ENCODE assay signal across 12 cellular contexts in genomic region chr6:99348220-99348822, GRCh38. TPM values are rescaled to one million over a fixed set of nuclear protein-coding genes. Genes with fewer than 3 reads are reported as not detected.
A peak's percentile ranks its signal among the peaks of the same experiment; 100 is the strongest.
DNase-seq lines count a peak whose midpoint lies in the region; ATAC-seq and TF ChIP-seq lines count a peak whose summit lies in the region.
"Had no signal": no experiment of that assay in that cellular context is flagged by ENCODE, and none has a peak within 500 bp of the region (broad histone marks: within the 10 kb centered on the region; RNA-seq: fewer than 3 reads in every experiment).

No MANE protein-coding gene starts in this region.

- H3K27ac Mint-ChIP-seq in glutamatergic neuron (ENCODE audit: unreplicated experiment): peak overlapping the region; percentile 86

- WGBS in SK-N-SH (ENCODE audit: low lambda C conversion rate): 52% methylated on average over 11 of the region's 11 CpGs
- 72 to 86% (median 79%) methylated on average over 11 of the region's 11 CpGs for WGBS in stomach, 5 donors

- H3K9me2 ChIP-seq in SK-N-SH: no peaks in the 10 kb centered on the region

- H2AFZ ChIP-seq in SK-N-SH (ENCODE audit: low read depth): peak overlapping the region; percentile 90; the same call in 1 of the 2 replicates

- H3K27me3 Mint-ChIP-seq in glutamatergic neuron (ENCODE audit: unreplicated experiment): peaks cover 5% of the 10 kb centered on the region

- CTCF ChIA-PET in SK-N-SH (lab: Yijun Ruan, JAX): interaction anchor here (0.7 to 3.2 kb wide), 7 partner anchors 12 to 108 kb away, joined by 3 to 28 read pairs (median 4); partner anchors contain the start of genes COQ3 and PNISR

- peaks cover 4% of the 10 kb centered on the region for H3K9me3 Mint-ChIP-seq in glutamatergic neuron (ENCODE audit: unreplicated experiment)

- H3K27ac ChIP-seq in SK-N-SH (ENCODE audit: low read depth in 2 of 2, low read length in 1 of 2) (peak overlapping the region in 1 of 2 experiments; percentile 88; a peak in 2 of 4 replicates), stomach (peak overlapping the region in 4 of 5 donors; percentile 14 to 90 (median 74)), brain microvascular endothelial cell (no peak overlapping the region)
- H3K27ac ChIP-seq: BLaER1, suprapubic skin had no signal

- no peaks in the 10 kb centered on the region for H3K9me3 ChIP-seq in SK-N-SH
- no peaks in the 10 kb centered on the region for H3K9me3 ChIP-seq in stomach
- H3K9me3 ChIP-seq: suprapubic skin had no signal

- peak overlapping the region; percentile 92 for H3K4me3 Mint-ChIP-seq in glutamatergic neuron (ENCODE audit: unreplicated experiment)

- no peaks in the 10 kb centered on the region for H3K27me3 ChIP-seq in SK-N-SH (ENCODE audit: insufficient read depth)
- peaks cover 0 to 35% (median 8%) of the 10 kb centered on the region in 3 donors for H3K27me3 ChIP-seq in stomach
- H3K27me3 ChIP-seq in brain microvascular endothelial cell (replicated peaks): no peaks in the 10 kb centered on the region
- H3K27me3 ChIP-seq: BLaER1 had no signal

- no peak for TF ChIP-seq RAD21 in SK-N-SH (IDR thresholded peaks at IDR 0.05; ENCODE audit: low read length)

- H3K4me3 ChIP-seq in SK-N-SH (ENCODE audit: low read depth in 2 of 2, low read length in 1 of 2): peak overlapping the region; percentile 79 to 89
- peak overlapping the region; percentile 65 to 88 (median 73) for H3K4me3 ChIP-seq in stomach
- no peak overlapping the region for H3K4me3 ChIP-seq in brain microvascular endothelial cell (ENCODE audit: low read depth, low read length)
- H3K4me3 ChIP-seq: BLaER1 had no signal

- ATAC-seq in GM18498 (IDR thresholded peaks at IDR 0.05; ENCODE audit: unreplicated experiment) (no peak), HG02884 (IDR thresholded peaks at IDR 0.05; ENCODE audit: unreplicated experiment) (no peak)

- intact Hi-C loops in stomach (cut with DNase I; ENCODE audit: low total_unique reads): no loop called here

- H3K4me1 ChIP-seq in SK-N-SH (ENCODE audit: control insufficient read depth in 1 of 2, insufficient read depth in 2 of 2, low read depth in 1 of 2, low read length in 1 of 2): peaks cover 4 to 7% of the 10 kb centered on the region in 2 experiments; a peak in 3 of 4 replicates
- H3K4me1 ChIP-seq in stomach: peaks cover 0 to 23% (median 19%) of the 10 kb centered on the region in 4 donors
- H3K4me1 ChIP-seq: BLaER1 had no signal

- H3K79me2 ChIP-seq in SK-N-SH (ENCODE audit: insufficient read depth): no peaks in the 10 kb centered on the region

- H3K4me2 ChIP-seq in SK-N-SH: peak overlapping the region; percentile 81
- H3K4me2 ChIP-seq: BLaER1 had no signal

- no peak for TF ChIP-seq EP300 in SK-N-SH (IDR thresholded peaks at IDR 0.05; ENCODE audit: borderline replicate concordance in 1 of 2, low read depth in 1 of 2, low read length in 1 of 2)
- no peak for TF ChIP-seq EP300 in stomach (IDR thresholded peaks at IDR 0.05)

- peaks cover 9% of the 10 kb centered on the region for H3F3A ChIP-seq in SK-N-SH (replicated peaks; ENCODE audit: insufficient read depth)

- in situ Hi-C loops in brain microvascular endothelial cell (cut with HindIII; ENCODE audit: low pct_ligation_motif_present, low sequenced_read_pairs): no loop called here

- H3K9ac ChIP-seq in SK-N-SH: peak overlapping the region; percentile 66; the same call in 1 of the 2 replicates
- H3K9ac ChIP-seq: BLaER1 had no signal

- H3K4me1 Mint-ChIP-seq in glutamatergic neuron (ENCODE audit: low read depth, unreplicated experiment): peaks cover 12% of the 10 kb centered on the region

- DNase-seq in NCI-H82 (lab: John Stamatoyannopoulos, UW): peak; percentile 30
- DNase-seq in NCI-H82 treated with DMSO at 0.1 percent for 48 hours (lab: John Stamatoyannopoulos, UW; ENCODE audit: unreplicated experiment): no peak
- peak; percentile 47 for DNase-seq in SK-N-SH
- no peak for DNase-seq in glutamatergic neuron
- DNase-seq in stomach: no peak
- no peak for DNase-seq in brain microvascular endothelial cell
- DNase-seq: activated CD4-positive, CD25-positive, alpha-beta regulatory T cell; NCI-H524 treated with DMSO at 0.1 percent for 48 hours had no signal

- H4K20me1 ChIP-seq in SK-N-SH (ENCODE audit: insufficient read depth): no peaks in the 10 kb centered on the region
- H4K20me1 ChIP-seq: BLaER1 had no signal

- POLR2A ChIA-PET in SK-N-SH (lab: Yijun Ruan, JAX): interaction anchor here (1.9 to 2.4 kb wide), 2 partner anchors 18 to 45 kb away, joined by 9 to 15 read pairs; partner anchors contain the start of gene COQ3

- H3K36me3 Mint-ChIP-seq in glutamatergic neuron (ENCODE audit: unreplicated experiment): no peaks in the 10 kb centered on the region

- no peak for TF ChIP-seq CTCF in SK-N-SH (IDR thresholded peaks at IDR 0.05)
- no peak for TF ChIP-seq CTCF in glutamatergic neuron (IDR thresholded peaks at IDR 0.05; ENCODE audit: partially characterized antibody, unreplicated experiment)
- TF ChIP-seq CTCF in stomach (IDR thresholded peaks at IDR 0.05): no peak
- TF ChIP-seq CTCF in brain microvascular endothelial cell (IDR thresholded peaks at IDR 0.05; ENCODE audit: low read depth, low read length, missing control alignments): no peak

- H3K36me3 ChIP-seq in SK-N-SH (replicated peaks in 1 of 2; ENCODE audit: control insufficient read depth in 1 of 2, insufficient read depth in 2 of 2, low read length in 1 of 2): no peaks in the 10 kb centered on the region
- no peaks in the 10 kb centered on the region for H3K36me3 ChIP-seq in stomach
- no peaks in the 10 kb centered on the region for H3K36me3 ChIP-seq in brain microvascular endothelial cell (replicated peaks)
- H3K36me3 ChIP-seq: BLaER1, suprapubic skin had no signal

- no peak for TF ChIP-seq POLR2A in stomach (IDR thresholded peaks at IDR 0.05)

TF ChIP-seq in SK-N-SH, 30 proteins besides CTCF, POLR2A, EP300 and RAD21:
- peak; percentile 81; the same call in 1 of the 2 replicates for TF ChIP-seq MXI1 (IDR thresholded peaks at IDR 0.05; ENCODE audit: low read depth, low read length)
- no peak for TF ChIP-seq RCOR1 (IDR thresholded peaks at IDR 0.05; ENCODE audit: low read length)
- TF ChIP-seq RXRA (IDR thresholded peaks at IDR 0.05; ENCODE audit: borderline replicate concordance, low read depth): no peak
- no peak for TF ChIP-seq GATA2 (CRISPR knock-in tag; IDR thresholded peaks at IDR 0.05)

RNA-seq across cellular contexts. Expression of gene FAXC, which starts 1.2 kb away (rescaled TPM):
- polyA plus RNA-seq in SK-N-SH (2012; rRNA removed) (9.0 and 9.1 TPM in 2 replicates), stomach (1 to 10 TPM; 2.6 to 8.0 (median 3.1) TPM)
- 11.4 and 13.3 TPM in 2 replicates for polyA plus RNA-seq in SK-N-SH (2012; cell fraction: cytosol; rRNA removed)
- polyA plus RNA-seq in SK-N-SH (2012; cell fraction: nucleus; rRNA removed): 10.9 and 11.5 TPM in 2 replicates
- total RNA-seq in glutamatergic neuron (ENCODE audit: unreplicated experiment) (68.9 TPM), stomach (100 to 1,000 TPM in 1 of 5 donors, 10 to 100 TPM in 1, 1 to 10 TPM in 2, not detected in 1; 2.2 to 186 (median 30.1) TPM)

RNA-seq across cellular contexts. Expression of gene COQ3, which starts 45.7 kb away (rescaled TPM):
- polyA plus RNA-seq in SK-N-SH (2012; rRNA removed) (6.4 and 8.0 TPM in 2 replicates), stomach (10 to 100 TPM in 2 of 3 donors, 1 to 10 TPM in 1; 8.6 to 11.4 (median 10.5) TPM)
- 8.2 and 10.0 TPM in 2 replicates for polyA plus RNA-seq in SK-N-SH (2012; cell fraction: cytosol; rRNA removed)
- 6.8 and 8.1 TPM in 2 replicates for polyA plus RNA-seq in SK-N-SH (2012; cell fraction: nucleus; rRNA removed)
- total RNA-seq in glutamatergic neuron (ENCODE audit: unreplicated experiment) (3.8 TPM), stomach (1 to 10 TPM in 2 of 5 donors, under 1 TPM in 1, not detected in 2; 0.58 to 4.4 (median 4.0) TPM)

Comparison
In these comparisons a context has a peak if more than half of its experiments do, and no peak if none do; other contexts are left out.
1. DNase-seq: peak in NCI-H82 (single experiment) and SK-N-SH (single experiment); none in NCI-H82 treated with DMSO at 0.1 percent for 48 hours (single experiment), glutamatergic neuron (single experiment), stomach (single experiment) and brain microvascular endothelial cell (single experiment).